1 cellular context compared by ENCODE assay signal in genomic region chr6:26554669-26555504, GRCh38.
TF ChIP-seq lines count a peak whose summit lies in the region.

No MANE protein-coding gene starts in this region.

TF ChIP-seq in SK-N-SH treated with all-trans-retinoic acid at 6 μM for 48 hours, 23 proteins besides CTCF, POLR2A, EP300 and RAD21 (continued from another document):
- TF ChIP-seq TSHZ2 (CRISPR knock-in tag; IDR thresholded peaks at IDR 0.05) (no peak), PATZ1 (CRISPR knock-in tag; IDR thresholded peaks at IDR 0.05; ENCODE audit: borderline replicate concordance) (no peak), RARB (CRISPR knock-in tag; IDR thresholded peaks at IDR 0.05) (no peak), CSRNP3 (CRISPR knock-in tag; IDR thresholded peaks at IDR 0.05) (no peak)
